Comparison of ENCODE assay signal across 1 cellular context in the genomic region with DNA sequence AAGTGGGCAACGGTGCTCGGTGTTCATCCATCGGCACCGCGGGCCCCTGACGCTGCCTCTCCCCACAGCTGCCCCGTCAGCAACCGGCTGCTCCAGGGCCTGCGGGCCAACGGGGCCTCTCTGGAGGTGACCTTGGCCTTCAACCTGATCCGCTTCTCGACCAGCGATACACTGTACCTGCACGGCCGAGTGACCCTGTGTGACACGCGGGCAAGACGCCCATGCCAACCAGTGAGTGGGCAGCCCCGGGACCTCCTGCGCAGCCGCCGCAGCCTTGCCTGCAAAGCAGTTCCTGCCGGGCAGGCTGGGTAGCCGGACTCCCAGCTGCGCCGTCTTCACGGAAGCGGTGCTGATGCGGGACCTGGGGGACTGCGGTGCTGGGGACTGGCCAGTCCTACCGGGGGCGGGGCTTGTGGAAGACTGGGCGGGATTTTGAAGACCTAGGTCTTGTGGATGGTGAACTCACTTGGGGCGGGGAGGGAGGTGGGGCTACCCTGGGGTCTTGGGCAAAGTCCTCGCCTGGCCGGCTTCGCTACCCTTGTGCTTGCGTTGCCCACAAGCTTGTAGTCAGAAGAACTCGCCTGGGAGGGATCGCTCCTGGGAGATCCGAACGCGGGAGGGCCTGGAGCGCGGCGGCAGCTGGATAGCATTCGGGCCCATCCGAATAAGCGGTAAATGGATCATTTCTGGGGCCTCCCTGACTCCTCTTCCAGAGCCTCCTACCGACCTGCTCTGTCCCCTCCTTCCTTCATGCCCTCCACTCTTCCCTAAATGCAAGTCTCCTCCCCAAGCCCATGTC.
TF ChIP-seq lines count a peak whose summit lies in the region.

No MANE protein-coding gene starts in this region.

TF ChIP-seq in WTC11, 78 proteins besides CTCF, POLR2A, EP300 and RAD21 (continued from another document):
- TF ChIP-seq, protein P1, sequence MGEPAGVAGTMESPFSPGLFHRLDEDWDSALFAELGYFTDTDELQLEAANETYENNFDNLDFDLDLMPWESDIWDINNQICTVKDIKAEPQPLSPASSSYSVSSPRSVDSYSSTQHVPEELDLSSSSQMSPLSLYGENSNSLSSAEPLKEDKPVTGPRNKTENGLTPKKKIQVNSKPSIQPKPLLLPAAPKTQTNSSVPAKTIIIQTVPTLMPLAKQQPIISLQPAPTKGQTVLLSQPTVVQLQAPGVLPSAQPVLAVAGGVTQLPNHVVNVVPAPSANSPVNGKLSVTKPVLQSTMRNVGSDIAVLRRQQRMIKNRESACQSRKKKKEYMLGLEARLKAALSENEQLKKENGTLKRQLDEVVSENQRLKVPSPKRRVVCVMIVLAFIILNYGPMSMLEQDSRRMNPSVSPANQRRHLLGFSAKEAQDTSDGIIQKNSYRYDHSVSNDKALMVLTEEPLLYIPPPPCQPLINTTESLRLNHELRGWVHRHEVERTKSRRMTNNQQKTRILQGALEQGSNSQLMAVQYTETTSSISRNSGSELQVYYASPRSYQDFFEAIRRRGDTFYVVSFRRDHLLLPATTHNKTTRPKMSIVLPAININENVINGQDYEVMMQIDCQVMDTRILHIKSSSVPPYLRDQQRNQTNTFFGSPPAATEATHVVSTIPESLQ (CRISPR knock-in tag; IDR thresholded peaks at IDR 0.05), result no peak
- TF ChIP-seq, protein P2, sequence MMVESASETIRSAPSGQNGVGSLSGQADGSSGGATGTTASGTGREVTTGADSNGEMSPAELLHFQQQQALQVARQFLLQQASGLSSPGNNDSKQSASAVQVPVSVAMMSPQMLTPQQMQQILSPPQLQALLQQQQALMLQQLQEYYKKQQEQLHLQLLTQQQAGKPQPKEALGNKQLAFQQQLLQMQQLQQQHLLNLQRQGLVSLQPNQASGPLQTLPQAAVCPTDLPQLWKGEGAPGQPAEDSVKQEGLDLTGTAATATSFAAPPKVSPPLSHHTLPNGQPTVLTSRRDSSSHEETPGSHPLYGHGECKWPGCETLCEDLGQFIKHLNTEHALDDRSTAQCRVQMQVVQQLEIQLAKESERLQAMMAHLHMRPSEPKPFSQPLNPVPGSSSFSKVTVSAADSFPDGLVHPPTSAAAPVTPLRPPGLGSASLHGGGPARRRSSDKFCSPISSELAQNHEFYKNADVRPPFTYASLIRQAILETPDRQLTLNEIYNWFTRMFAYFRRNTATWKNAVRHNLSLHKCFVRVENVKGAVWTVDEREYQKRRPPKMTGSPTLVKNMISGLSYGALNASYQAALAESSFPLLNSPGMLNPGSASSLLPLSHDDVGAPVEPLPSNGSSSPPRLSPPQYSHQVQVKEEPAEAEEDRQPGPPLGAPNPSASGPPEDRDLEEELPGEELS (CRISPR knock-in tag; IDR thresholded peaks at IDR 0.05), result no peak
- TF ChIP-seq, protein P3, sequence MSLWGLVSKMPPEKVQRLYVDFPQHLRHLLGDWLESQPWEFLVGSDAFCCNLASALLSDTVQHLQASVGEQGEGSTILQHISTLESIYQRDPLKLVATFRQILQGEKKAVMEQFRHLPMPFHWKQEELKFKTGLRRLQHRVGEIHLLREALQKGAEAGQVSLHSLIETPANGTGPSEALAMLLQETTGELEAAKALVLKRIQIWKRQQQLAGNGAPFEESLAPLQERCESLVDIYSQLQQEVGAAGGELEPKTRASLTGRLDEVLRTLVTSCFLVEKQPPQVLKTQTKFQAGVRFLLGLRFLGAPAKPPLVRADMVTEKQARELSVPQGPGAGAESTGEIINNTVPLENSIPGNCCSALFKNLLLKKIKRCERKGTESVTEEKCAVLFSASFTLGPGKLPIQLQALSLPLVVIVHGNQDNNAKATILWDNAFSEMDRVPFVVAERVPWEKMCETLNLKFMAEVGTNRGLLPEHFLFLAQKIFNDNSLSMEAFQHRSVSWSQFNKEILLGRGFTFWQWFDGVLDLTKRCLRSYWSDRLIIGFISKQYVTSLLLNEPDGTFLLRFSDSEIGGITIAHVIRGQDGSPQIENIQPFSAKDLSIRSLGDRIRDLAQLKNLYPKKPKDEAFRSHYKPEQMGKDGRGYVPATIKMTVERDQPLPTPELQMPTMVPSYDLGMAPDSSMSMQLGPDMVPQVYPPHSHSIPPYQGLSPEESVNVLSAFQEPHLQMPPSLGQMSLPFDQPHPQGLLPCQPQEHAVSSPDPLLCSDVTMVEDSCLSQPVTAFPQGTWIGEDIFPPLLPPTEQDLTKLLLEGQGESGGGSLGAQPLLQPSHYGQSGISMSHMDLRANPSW (CRISPR knock-in tag; conservative IDR thresholded peaks at IDR 0.05; ENCODE audit: low read depth), result no peak
- TF ChIP-seq, protein P4, sequence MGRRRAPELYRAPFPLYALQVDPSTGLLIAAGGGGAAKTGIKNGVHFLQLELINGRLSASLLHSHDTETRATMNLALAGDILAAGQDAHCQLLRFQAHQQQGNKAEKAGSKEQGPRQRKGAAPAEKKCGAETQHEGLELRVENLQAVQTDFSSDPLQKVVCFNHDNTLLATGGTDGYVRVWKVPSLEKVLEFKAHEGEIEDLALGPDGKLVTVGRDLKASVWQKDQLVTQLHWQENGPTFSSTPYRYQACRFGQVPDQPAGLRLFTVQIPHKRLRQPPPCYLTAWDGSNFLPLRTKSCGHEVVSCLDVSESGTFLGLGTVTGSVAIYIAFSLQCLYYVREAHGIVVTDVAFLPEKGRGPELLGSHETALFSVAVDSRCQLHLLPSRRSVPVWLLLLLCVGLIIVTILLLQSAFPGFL (CRISPR knock-in tag; IDR thresholded peaks at IDR 0.05; ENCODE audit: borderline replicate concordance), result no peak
- no peak for TF ChIP-seq TEAD4 (CRISPR knock-in tag; IDR thresholded peaks at IDR 0.05)
- no peak for TF ChIP-seq ATF1 (CRISPR knock-in tag; IDR thresholded peaks at IDR 0.05)
